ENCODE assay signal across 9 cellular contexts in genomic region chr4:80058740-80059139, GRCh38. TPM values are rescaled to one million over a fixed set of nuclear protein-coding genes. Genes with fewer than 3 reads are reported as not detected.
DNase-seq lines count a peak whose midpoint lies in the region; ATAC-seq and TF ChIP-seq lines count a peak whose summit lies in the region.
"Had no signal": no experiment of that assay in that cellular context is flagged by ENCODE, and none has a peak within 500 bp of the region (broad histone marks: within the 10 kb centered on the region; RNA-seq: fewer than 3 reads in every experiment).

No MANE protein-coding gene starts in this region.

- H3F3A ChIP-seq in OCI-LY1 (ENCODE audit: insufficient read depth, low read length), result no peaks in the 10 kb centered on the region

- H3K27ac Mint-ChIP-seq in activated naive CD4-positive, alpha-beta T cell treated with anti-CD3 and anti-CD28 coated beads for 36 hours, result peak overlapping the region; percentile 86
- peak overlapping the region; percentile 99 to 100 for H3K27ac Mint-ChIP-seq in effector memory CD8-positive, alpha-beta T cell

- H3K9ac ChIP-seq in OCI-LY1 (ENCODE audit: low read length), result no peak overlapping the region

- intact Hi-C loops in activated naive CD4-positive, alpha-beta T cell treated with anti-CD3 and anti-CD28 coated beads for 36 hours (cut with micrococcal nuclease), result loop anchor here (1.0 to 5.0 kb wide), 14 partner anchors 15 to 1434 kb away; partner anchors contain the start of genes ANTXR2 and PAQR3
- intact Hi-C loops in head of caudate nucleus (cut with DNase I), result no loop called here

- H3K4me3 Mint-ChIP-seq in activated naive CD4-positive, alpha-beta T cell treated with anti-CD3 and anti-CD28 coated beads for 36 hours, result peak overlapping the region; percentile 71
- H3K4me3 Mint-ChIP-seq in effector memory CD8-positive, alpha-beta T cell, result peak overlapping the region; percentile 75 to 79

- H2AFZ ChIP-seq in OCI-LY1 (ENCODE audit: low read length), result no peak overlapping the region

- peaks cover 7% of the 10 kb centered on the region for H3K36me3 Mint-ChIP-seq in activated naive CD4-positive, alpha-beta T cell treated with anti-CD3 and anti-CD28 coated beads for 36 hours (ENCODE audit: low read depth)
- H3K36me3 Mint-ChIP-seq in effector memory CD8-positive, alpha-beta T cell (ENCODE audit: insufficient read depth), result peaks cover 35% of the 10 kb centered on the region

- peak; percentile 98 for ATAC-seq in HG02884 (IDR thresholded peaks at IDR 0.05; ENCODE audit: unreplicated experiment)
- ATAC-seq in effector memory CD8-positive, alpha-beta T cell (replicated peaks), result peak; percentile 96

- peak; percentile 67 for DNase-seq in activated naive CD4-positive, alpha-beta T cell treated with anti-CD3 and anti-CD28 coated beads for 36 hours
- DNase-seq in activated naive CD4-positive, alpha-beta T cell treated with anti-CD3 and anti-CD28 coated beads, Interleukin-2, amount 50 U/mL, for 16 hours, result no peak
- DNase-seq in effector memory CD8-positive, alpha-beta T cell, result peak; percentile 39 to 50 (median 48)
- DNase-seq in NCI-H748 treated with DMSO at 0.1 percent for 48 hours (lab: John Stamatoyannopoulos, UW), result no peak
- no peak for DNase-seq in NCI-H1417 treated with DMSO at 0.1 percent for 48 hours (lab: John Stamatoyannopoulos, UW)
- DNase-seq in head of caudate nucleus, result no peak
- DNase-seq: psoas muscle had no signal

- H3K36me3 ChIP-seq in OCI-LY1 (ENCODE audit: insufficient read depth, low read length), result no peaks in the 10 kb centered on the region

- no peaks in the 10 kb centered on the region for H4K20me1 ChIP-seq in OCI-LY1 (ENCODE audit: insufficient read depth, low read length)

- no peaks in the 10 kb centered on the region for H3K9me2 ChIP-seq in OCI-LY1 (ENCODE audit: low read depth, low read length)

- no peak overlapping the region for H3K27ac ChIP-seq in OCI-LY1 (ENCODE audit: low read depth, low read length, poor library complexity, severe bottlenecking)
- H3K27ac ChIP-seq: psoas muscle had no signal

- no peaks in the 10 kb centered on the region for H3K9me3 Mint-ChIP-seq in activated naive CD4-positive, alpha-beta T cell treated with anti-CD3 and anti-CD28 coated beads for 36 hours
- H3K9me3 Mint-ChIP-seq in effector memory CD8-positive, alpha-beta T cell, result no peaks in the 10 kb centered on the region

- no peaks in the 10 kb centered on the region for H3K27me3 Mint-ChIP-seq in activated naive CD4-positive, alpha-beta T cell treated with anti-CD3 and anti-CD28 coated beads for 36 hours (ENCODE audit: low read depth)
- H3K27me3 Mint-ChIP-seq in effector memory CD8-positive, alpha-beta T cell, result no peaks in the 10 kb centered on the region

- H3K9me3 ChIP-seq in OCI-LY1 (ENCODE audit: low read length), result no peaks in the 10 kb centered on the region
- H3K9me3 ChIP-seq: psoas muscle had no signal

- H3K4me1 Mint-ChIP-seq in activated naive CD4-positive, alpha-beta T cell treated with anti-CD3 and anti-CD28 coated beads for 36 hours (ENCODE audit: low read depth), result peaks cover 42% of the 10 kb centered on the region
- peaks cover 16 to 25% of the 10 kb centered on the region in 2 donors for H3K4me1 Mint-ChIP-seq in effector memory CD8-positive, alpha-beta T cell (ENCODE audit: low read depth in 2 of 2)

- CTCF ChIA-PET in activated naive CD4-positive, alpha-beta T cell treated with anti-CD3 and anti-CD28 coated beads for 36 hours (lab: Charles Lee), result no interaction called here

- peak overlapping the region; percentile 28; the same call in 1 of the 2 replicates for H3K4me2 ChIP-seq in OCI-LY1 (ENCODE audit: low read length)

- H3K4me1 ChIP-seq in OCI-LY1 (ENCODE audit: insufficient read depth, low read length, severe bottlenecking), result peaks cover 12% of the 10 kb centered on the region
- H3K4me1 ChIP-seq: psoas muscle had no signal

- no peak for TF ChIP-seq CTCF in OCI-LY1 (IDR thresholded peaks at IDR 0.05; ENCODE audit: low read length)

- no peak overlapping the region for H3K4me3 ChIP-seq in OCI-LY1 (ENCODE audit: low read depth, low read length, poor library complexity, severe bottlenecking)
- H3K4me3 ChIP-seq: psoas muscle had no signal

- H3K79me2 ChIP-seq in OCI-LY1 (ENCODE audit: insufficient read depth, low read length), result no peaks in the 10 kb centered on the region

- no peaks in the 10 kb centered on the region for H3K27me3 ChIP-seq in OCI-LY1 (ENCODE audit: insufficient read depth, low read length)

RNA-seq across cellular contexts. Expression of gene ANTXR2, which starts 14.3 kb away (rescaled TPM):
- total RNA-seq in activated naive CD4-positive, alpha-beta T cell treated with anti-CD3 and anti-CD28 coated beads for 36 hours, result under 1 TPM; 0.50 to 0.79 TPM

Comparison
In these comparisons a context has a peak if more than half of its experiments do, and no peak if none do; other contexts are left out.
1. DNase-seq: peak in activated naive CD4-positive, alpha-beta T cell treated with anti-CD3 and anti-CD28 coated beads for 36 hours (single experiment) and effector memory CD8-positive, alpha-beta T cell (3 of 3); none in activated naive CD4-positive, alpha-beta T cell treated with anti-CD3 and anti-CD28 coated beads, Interleukin-2, amount 50 U/mL, for 16 hours (single experiment), NCI-H748 treated with DMSO at 0.1 percent for 48 hours (single experiment), NCI-H1417 treated with DMSO at 0.1 percent for 48 hours (single experiment) and head of caudate nucleus (0 of 42).